ENCODE assay signal across 8 cellular contexts in the genomic region with DNA sequence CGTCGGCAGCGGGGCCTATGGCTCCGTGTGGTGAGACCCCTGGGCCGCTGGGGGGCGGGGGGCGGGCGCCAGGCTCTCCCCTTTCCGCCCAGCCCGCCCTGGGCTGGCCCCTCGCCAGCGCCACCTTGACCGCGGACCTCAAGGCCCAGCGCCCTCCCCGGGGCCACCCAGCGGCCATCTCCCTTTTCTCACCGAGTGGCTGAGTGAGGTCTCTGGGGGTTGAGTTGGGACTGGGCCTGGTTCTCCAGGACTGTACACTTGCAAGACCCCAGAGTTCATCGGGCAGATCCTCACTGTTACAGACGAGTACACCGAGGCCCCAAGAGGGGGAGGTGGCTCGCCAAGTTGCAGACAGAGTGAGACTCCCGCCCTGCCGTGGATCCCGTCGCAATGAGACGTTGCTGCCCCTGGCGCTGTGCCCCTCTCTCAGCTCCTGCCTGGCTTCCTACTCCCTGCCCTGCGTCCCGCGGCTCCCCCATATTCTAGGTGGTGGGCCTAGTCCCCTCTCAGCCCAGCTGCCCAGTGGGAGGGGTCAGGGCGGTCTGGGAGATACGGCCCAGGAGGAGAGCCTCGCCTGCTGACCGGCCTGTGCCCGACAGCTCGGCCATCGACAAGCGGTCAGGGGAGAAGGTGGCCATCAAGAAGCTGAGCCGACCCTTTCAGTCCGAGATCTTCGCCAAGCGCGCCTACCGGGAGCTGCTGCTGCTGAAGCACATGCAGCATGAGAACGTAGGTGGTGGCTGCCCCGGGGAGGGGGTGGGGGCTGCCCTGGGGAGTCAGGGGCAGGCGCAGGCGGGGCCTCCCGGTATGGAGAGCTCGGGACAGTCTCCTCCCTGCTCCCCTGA. TPM values are rescaled to one million over a fixed set of nuclear protein-coding genes. Genes with fewer than 3 reads are reported as not detected.
DNase-seq lines count a peak whose midpoint lies in the region; ATAC-seq and TF ChIP-seq lines count a peak whose summit lies in the region.

No MANE protein-coding gene starts in this region.

- ATAC-seq in activated naive CD8-positive, alpha-beta T cell treated with anti-CD3 and anti-CD28 coated beads, Interleukin-2, amount 50 U/mL, for 24 hours, result peak; percentile 69
- ATAC-seq in GM18858 (IDR thresholded peaks at IDR 0.05; ENCODE audit: unreplicated experiment), result no peak

- H3K27ac Mint-ChIP-seq in activated naive CD8-positive, alpha-beta T cell treated with anti-CD3 and anti-CD28 coated beads, Interleukin-2, amount 50 U/mL, for 24 hours, result peak overlapping the region; percentile 89

- CTCF ChIA-PET in HEK293 (lab: Yijun Ruan, JAX), result interaction anchor here (0.6 to 1.6 kb wide), 4 partner anchors 8 to 171 kb away, joined by 3 to 6 read pairs (median 4); no protein-coding TSS in a partner anchor

- H3K4me1 ChIP-seq in HEK293 (ENCODE audit: control insufficient read depth, insufficient read depth, low read length), result peaks cover 13% of the 10 kb centered on the region
- H3K4me1 ChIP-seq in Peyer's patch, result peaks cover 0 to 20% (median 7%) of the 10 kb centered on the region in 4 donors

- H3K9me3 ChIP-seq in HEK293 (ENCODE audit: control insufficient read depth, insufficient read depth, low read depth, low read length), result no peaks in the 10 kb centered on the region
- no peaks in the 10 kb centered on the region for H3K9me3 ChIP-seq in Peyer's patch

- DNase-seq in CD1c-positive myeloid dendritic cell (ENCODE audit: extremely low spot score) (peak; percentile 47), Peyer's patch (peak; percentile 52 to 88 (median 87)), iPS-NIHi7 (ENCODE audit: extremely low spot score) (peak; percentile 58), NCI-H2227 (lab: John Stamatoyannopoulos, UW; ENCODE audit: unreplicated experiment) (no peak)
- peak; percentile 74 for DNase-seq in activated naive CD8-positive, alpha-beta T cell treated with anti-CD3 and anti-CD28 coated beads, Interleukin-2, amount 50 U/mL, for 24 hours
- peak; percentile 72 to 75 for DNase-seq in stimulated activated CD4-positive, alpha-beta T cell treated with anti-CD3 and anti-CD28 coated beads, Interleukin-2, amount 100 ng/mL, for 24 hours

- H3K27me3 ChIP-seq in Peyer's patch, result no peaks in the 10 kb centered on the region

- H3K27me3 Mint-ChIP-seq in activated naive CD8-positive, alpha-beta T cell treated with anti-CD3 and anti-CD28 coated beads, Interleukin-2, amount 50 U/mL, for 24 hours, result no peaks in the 10 kb centered on the region

- H3K4me1 Mint-ChIP-seq in activated naive CD8-positive, alpha-beta T cell treated with anti-CD3 and anti-CD28 coated beads, Interleukin-2, amount 50 U/mL, for 24 hours, result peaks cover 70% of the 10 kb centered on the region

- H3K4me3 Mint-ChIP-seq in activated naive CD8-positive, alpha-beta T cell treated with anti-CD3 and anti-CD28 coated beads, Interleukin-2, amount 50 U/mL, for 24 hours, result peak overlapping the region; percentile 86

- H3K4me3 ChIP-seq in HEK293 (ENCODE audit: low read depth, low read length), result peak overlapping the region; percentile 49
- H3K4me3 ChIP-seq in Peyer's patch, result peak overlapping the region; percentile 53 to 68 (median 61)

- no peaks in the 10 kb centered on the region for H3K9me3 Mint-ChIP-seq in activated naive CD8-positive, alpha-beta T cell treated with anti-CD3 and anti-CD28 coated beads, Interleukin-2, amount 50 U/mL, for 24 hours

- TF ChIP-seq POLR2A in Peyer's patch (IDR thresholded peaks at IDR 0.05), result peak; percentile 11 to 49

- peaks cover 22% of the 10 kb centered on the region for H3K36me3 Mint-ChIP-seq in activated naive CD8-positive, alpha-beta T cell treated with anti-CD3 and anti-CD28 coated beads, Interleukin-2, amount 50 U/mL, for 24 hours (ENCODE audit: low read depth)

- H3K36me3 ChIP-seq in HEK293 (ENCODE audit: control insufficient read depth in 2 of 2, insufficient read depth in 1 of 2, low read length in 2 of 2), result no peaks in the 10 kb centered on the region
- peaks cover 0 to 34% (median 0%) of the 10 kb centered on the region in 3 donors for H3K36me3 ChIP-seq in Peyer's patch

- POLR2A ChIA-PET in HEK293 (lab: Yijun Ruan, JAX), result interaction anchor here (1.2 to 1.3 kb wide), 2 partner anchors 64 to 239 kb away, joined by 3 read pairs; no protein-coding TSS in a partner anchor

- H3K27ac ChIP-seq in HEK293 (ENCODE audit: extremely low read depth, low read depth, low read length) (peak overlapping the region; percentile 76), Peyer's patch (peak overlapping the region; percentile 82 to 98 (median 92))

- peak; percentile 69 for TF ChIP-seq CTCF in HEK293 (tag by site-specific recombination; IDR thresholded peaks at IDR 0.05)
- peak in 2 of 6 experiments; percentile 13 to 34 for TF ChIP-seq CTCF in Peyer's patch (IDR thresholded peaks at IDR 0.05)

TF ChIP-seq in HEK293, 187 proteins besides CTCF, POLR2A, EP300 and RAD21 (continues in another document):
- no peak for TF ChIP-seq ZNF529 (tag by site-specific recombination; IDR thresholded peaks at IDR 0.05; ENCODE audit: insufficient replicate concordance)
- TF ChIP-seq ZNF248 (tag by site-specific recombination; IDR thresholded peaks at IDR 0.05), result no peak
- TF ChIP-seq, protein P1, sequence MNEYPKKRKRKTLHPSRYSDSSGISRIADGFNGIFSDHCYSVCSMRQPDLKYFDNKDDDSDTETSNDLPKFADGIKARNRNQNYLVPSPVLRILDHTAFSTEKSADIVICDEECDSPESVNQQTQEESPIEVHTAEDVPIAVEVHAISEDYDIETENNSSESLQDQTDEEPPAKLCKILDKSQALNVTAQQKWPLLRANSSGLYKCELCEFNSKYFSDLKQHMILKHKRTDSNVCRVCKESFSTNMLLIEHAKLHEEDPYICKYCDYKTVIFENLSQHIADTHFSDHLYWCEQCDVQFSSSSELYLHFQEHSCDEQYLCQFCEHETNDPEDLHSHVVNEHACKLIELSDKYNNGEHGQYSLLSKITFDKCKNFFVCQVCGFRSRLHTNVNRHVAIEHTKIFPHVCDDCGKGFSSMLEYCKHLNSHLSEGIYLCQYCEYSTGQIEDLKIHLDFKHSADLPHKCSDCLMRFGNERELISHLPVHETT (tag by site-specific recombination; IDR thresholded peaks at IDR 0.05), result no peak
- no peak for TF ChIP-seq MEIS1 (CRISPR knock-in tag; IDR thresholded peaks at IDR 0.05; ENCODE audit: borderline replicate concordance)
- TF ChIP-seq ZNF473 (tag by site-specific recombination; IDR thresholded peaks at IDR 0.05), result no peak
- no peak for TF ChIP-seq ZNF521 (tag by site-specific recombination; IDR thresholded peaks at IDR 0.05)
- TF ChIP-seq ZBTB8A (tag by site-specific recombination; IDR thresholded peaks at IDR 0.05), result peak; percentile 90
- no peak for TF ChIP-seq ZNF354C (tag by site-specific recombination; IDR thresholded peaks at IDR 0.05; ENCODE audit: borderline replicate concordance, low read depth)
- no peak for TF ChIP-seq ZNF555 (tag by site-specific recombination; conservative IDR thresholded peaks at IDR 0.05)
- TF ChIP-seq ZNF670 (tag by site-specific recombination; IDR thresholded peaks at IDR 0.05; ENCODE audit: low read depth), result no peak
- TF ChIP-seq ZNF610 (tag by site-specific recombination; IDR thresholded peaks at IDR 0.05; ENCODE audit: borderline replicate concordance), result no peak
- TF ChIP-seq OVOL3 (tag by site-specific recombination; IDR thresholded peaks at IDR 0.05), result no peak
- TF ChIP-seq ZEB2 (tag by site-specific recombination; IDR thresholded peaks at IDR 0.05), result peak; percentile 24; the same call in 1 of the 2 replicates
- no peak for TF ChIP-seq ZNF16 (tag by site-specific recombination; IDR thresholded peaks at IDR 0.05; ENCODE audit: low read depth)
- TF ChIP-seq, protein P2, sequence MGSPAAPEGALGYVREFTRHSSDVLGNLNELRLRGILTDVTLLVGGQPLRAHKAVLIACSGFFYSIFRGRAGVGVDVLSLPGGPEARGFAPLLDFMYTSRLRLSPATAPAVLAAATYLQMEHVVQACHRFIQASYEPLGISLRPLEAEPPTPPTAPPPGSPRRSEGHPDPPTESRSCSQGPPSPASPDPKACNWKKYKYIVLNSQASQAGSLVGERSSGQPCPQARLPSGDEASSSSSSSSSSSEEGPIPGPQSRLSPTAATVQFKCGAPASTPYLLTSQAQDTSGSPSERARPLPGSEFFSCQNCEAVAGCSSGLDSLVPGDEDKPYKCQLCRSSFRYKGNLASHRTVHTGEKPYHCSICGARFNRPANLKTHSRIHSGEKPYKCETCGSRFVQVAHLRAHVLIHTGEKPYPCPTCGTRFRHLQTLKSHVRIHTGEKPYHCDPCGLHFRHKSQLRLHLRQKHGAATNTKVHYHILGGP (tag by site-specific recombination; IDR thresholded peaks at IDR 0.05), result no peak
- no peak for TF ChIP-seq ZNF558 (tag by site-specific recombination; IDR thresholded peaks at IDR 0.05)
- no peak for TF ChIP-seq ZNF274 (IDR thresholded peaks at IDR 0.05; ENCODE audit: low read length)
- no peak for TF ChIP-seq ZNF274 (tag by site-specific recombination; IDR thresholded peaks at IDR 0.05; ENCODE audit: borderline replicate concordance)
- TF ChIP-seq ZNF169 (tag by site-specific recombination; IDR thresholded peaks at IDR 0.05), result no peak
- no peak for TF ChIP-seq KLF1 (tag by site-specific recombination; IDR thresholded peaks at IDR 0.05)
- TF ChIP-seq, protein P3, sequence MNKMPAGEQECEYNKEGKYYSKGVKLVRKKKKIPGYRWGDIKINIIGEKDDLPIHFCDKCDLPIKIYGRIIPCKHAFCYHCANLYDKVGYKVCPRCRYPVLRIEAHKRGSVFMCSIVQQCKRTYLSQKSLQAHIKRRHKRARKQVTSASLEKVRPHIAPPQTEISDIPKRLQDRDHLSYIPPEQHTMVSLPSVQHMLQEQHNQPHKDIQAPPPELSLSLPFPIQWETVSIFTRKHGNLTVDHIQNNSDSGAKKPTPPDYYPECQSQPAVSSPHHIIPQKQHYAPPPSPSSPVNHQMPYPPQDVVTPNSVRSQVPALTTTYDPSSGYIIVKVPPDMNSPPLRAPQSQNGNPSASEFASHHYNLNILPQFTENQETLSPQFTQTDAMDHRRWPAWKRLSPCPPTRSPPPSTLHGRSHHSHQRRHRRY (tag by site-specific recombination; IDR thresholded peaks at IDR 0.05), result no peak
- TF ChIP-seq, protein P4, sequence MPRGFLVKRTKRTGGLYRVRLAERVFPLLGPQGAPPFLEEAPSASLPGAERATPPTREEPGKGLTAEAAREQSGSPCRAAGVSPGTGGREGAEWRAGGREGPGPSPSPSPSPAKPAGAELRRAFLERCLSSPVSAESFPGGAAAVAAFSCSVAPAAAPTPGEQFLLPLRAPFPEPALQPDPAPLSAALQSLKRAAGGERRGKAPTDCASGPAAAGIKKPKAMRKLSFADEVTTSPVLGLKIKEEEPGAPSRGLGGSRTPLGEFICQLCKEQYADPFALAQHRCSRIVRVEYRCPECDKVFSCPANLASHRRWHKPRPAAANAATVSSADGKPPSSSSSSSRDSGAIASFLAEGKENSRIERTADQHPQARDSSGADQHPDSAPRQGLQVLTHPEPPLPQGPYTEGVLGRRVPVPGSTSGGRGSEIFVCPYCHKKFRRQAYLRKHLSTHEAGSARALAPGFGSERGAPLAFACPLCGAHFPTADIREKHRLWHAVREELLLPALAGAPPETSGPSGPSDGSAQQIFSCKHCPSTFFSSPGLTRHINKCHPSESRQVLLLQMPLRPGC (tag by site-specific recombination; IDR thresholded peaks at IDR 0.05), result no peak

RNA-seq across cellular contexts. Expression of a gene that starts 0.6 kb away (rescaled TPM):
- total RNA-seq in Peyer's patch, result 100 to 1,000 TPM in 3 of 4 donors, 10 to 100 TPM in 1; 66.0 to 149 (median 131) TPM
